Comparison of ENCODE assay signal across 27 cellular contexts in the genomic region with DNA sequence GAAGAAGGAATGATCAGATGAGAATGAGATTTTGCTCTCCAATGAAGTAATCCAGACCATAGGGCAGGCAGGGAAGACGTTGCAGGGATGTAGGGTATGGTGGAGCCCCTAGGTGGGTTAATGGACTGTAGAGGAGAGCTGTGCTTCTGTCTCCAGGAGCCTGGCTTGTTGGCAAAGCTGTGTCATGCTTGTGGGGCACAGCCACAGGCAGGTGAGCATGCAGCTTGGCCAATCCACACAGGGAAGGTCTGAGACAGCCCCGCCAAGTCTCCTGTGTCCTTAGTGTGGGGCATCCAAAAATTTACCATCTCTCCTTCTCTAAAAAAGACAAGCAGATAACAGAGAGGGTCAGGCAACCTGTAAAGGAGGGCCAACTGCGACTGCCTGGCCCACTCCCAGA.
"Had no signal": no experiment of that assay in that cellular context is flagged by ENCODE, and none has a peak within 500 bp of the region (broad histone marks: within the 10 kb centered on the region; RNA-seq: fewer than 3 reads in every experiment).

No MANE protein-coding gene starts in this region.

- H3K36me3 ChIP-seq: neural progenitor cell, ovary, right lobe of liver, sigmoid colon, stomach, thoracic aorta, tibial artery, transverse colon, upper lobe of left lung had no signal

- DNase-seq: naive thymus-derived CD4-positive, alpha-beta T cell; natural killer cell; occipital lobe; ovary; posterior cingulate gyrus; psoas muscle; right cardiac atrium; right lobe of liver; sigmoid colon; small intestine; stimulated activated CD4-positive, alpha-beta T cell treated with anti-CD3 and anti-CD28 coated beads, Interleukin-15, amount 100 ng/mL, for 24 hours; stimulated activated CD4-positive, alpha-beta T cell treated with anti-CD3 and anti-CD28 coated beads, Interleukin-2, amount 100 ng/mL, for 24 hours; stimulated activated CD4-positive, alpha-beta T cell treated with anti-CD3 and anti-CD28 coated beads, Interleukin-2, amount 100 ng/mL, for 48 hours; stimulated activated CD4-positive, alpha-beta T cell treated with anti-CD3 and anti-CD28 coated beads, Interleukin-4, amount 100 ng/mL, for 24 hours; stimulated activated naive B cell treated with anti-CD40 and anti-IgM and Interleukin-4, amounts not matched to agents 10 μg/mL and 1 μg/mL and 100 μg/mL, for 72 hours; stimulated activated naive CD4-positive, alpha-beta T cell treated with Interleukin-2 at 50 U/mL for 16 hours; stomach; tibial artery; transverse colon; upper lobe of left lung had no signal

- H3K9me3 Mint-ChIP-seq: natural killer cell; nephron; neural progenitor cell; stimulated activated effector memory CD8-positive, alpha-beta T cell treated with anti-CD3 and anti-CD28 coated beads, Interleukin-12 subunit alpha, Interleukin-12 subunit beta, amount 100 ng/mL, for 72 hours; stimulated activated naive B cell treated with anti-CD40 and anti-IgM and Interleukin-4, amounts not matched to agents 10 μg/mL and 1 μg/mL and 100 μg/mL, for 72 hours; stimulated activated naive CD8-positive, alpha-beta T cell treated with anti-CD3 and anti-CD28 coated beads, Interleukin-15, Interleukin-2, amounts not matched to agents 100 ng/mL and 50 ng/mL, for 24 hours had no signal

- H3K4me1 Mint-ChIP-seq: natural killer cell; neural progenitor cell; stimulated activated effector memory CD8-positive, alpha-beta T cell treated with anti-CD3 and anti-CD28 coated beads, Interleukin-12 subunit alpha, Interleukin-12 subunit beta, amount 100 ng/mL, for 72 hours; stimulated activated naive B cell treated with anti-CD40 and anti-IgM and Interleukin-4, amounts not matched to agents 10 μg/mL and 1 μg/mL and 100 μg/mL, for 72 hours had no signal

- H2AFZ ChIP-seq: neural progenitor cell, parathyroid adenoma had no signal

- H3K27me3 ChIP-seq: neural progenitor cell, ovary, right lobe of liver, sigmoid colon, stomach, tibial artery, transverse colon, upper lobe of left lung had no signal

- H3K4me2 ChIP-seq: neural progenitor cell had no signal

- H3K79me2 ChIP-seq: parathyroid adenoma had no signal

- ATAC-seq: naive thymus-derived CD4-positive, alpha-beta T cell; natural killer cell; psoas muscle; right cardiac atrium; right lobe of liver; stimulated activated effector memory CD8-positive, alpha-beta T cell treated with anti-CD3 and anti-CD28 coated beads, Interleukin-12 subunit alpha, Interleukin-12 subunit beta, amount 100 ng/mL, for 72 hours; stimulated activated naive B cell treated with anti-CD40 and anti-IgM and Interleukin-4, amounts not matched to agents 10 μg/mL and 1 μg/mL and 100 μg/mL, for 72 hours had no signal

- H3K9ac ChIP-seq: neural progenitor cell, parathyroid adenoma had no signal

- H3K27ac ChIP-seq: neural progenitor cell, ovary, parathyroid adenoma, psoas muscle, right lobe of liver, sigmoid colon, stomach, thoracic aorta, tibial artery, transverse colon, upper lobe of left lung had no signal

- H3K36me3 Mint-ChIP-seq: naive thymus-derived CD4-positive, alpha-beta T cell; natural killer cell; neural progenitor cell; stimulated activated effector memory CD8-positive, alpha-beta T cell treated with anti-CD3 and anti-CD28 coated beads, Interleukin-12 subunit alpha, Interleukin-12 subunit beta, amount 100 ng/mL, for 72 hours; stimulated activated naive B cell treated with anti-CD40 and anti-IgM and Interleukin-4, amounts not matched to agents 10 μg/mL and 1 μg/mL and 100 μg/mL, for 72 hours had no signal

- H3K9me3 ChIP-seq: ovary, psoas muscle, right lobe of liver, sigmoid colon, stomach, thoracic aorta, tibial artery, transverse colon, upper lobe of left lung had no signal

- H3K27ac Mint-ChIP-seq: naive thymus-derived CD4-positive, alpha-beta T cell; natural killer cell; nephron; neural progenitor cell; progenitor cell of endocrine pancreas; stimulated activated effector memory CD8-positive, alpha-beta T cell treated with anti-CD3 and anti-CD28 coated beads, Interleukin-12 subunit alpha, Interleukin-12 subunit beta, amount 100 ng/mL, for 72 hours; stimulated activated naive B cell treated with anti-CD40 and anti-IgM and Interleukin-4, amounts not matched to agents 10 μg/mL and 1 μg/mL and 100 μg/mL, for 72 hours; stimulated activated naive CD8-positive, alpha-beta T cell treated with anti-CD3 and anti-CD28 coated beads, Interleukin-15, Interleukin-2, amounts not matched to agents 100 ng/mL and 50 ng/mL, for 24 hours had no signal

- H3K4me3 ChIP-seq: neural progenitor cell, ovary, psoas muscle, right lobe of liver, sigmoid colon, stomach, thoracic aorta, tibial artery, transverse colon, upper lobe of left lung had no signal

- H3K4me3 Mint-ChIP-seq: naive thymus-derived CD4-positive, alpha-beta T cell; natural killer cell; nephron; neural progenitor cell; stimulated activated effector memory CD8-positive, alpha-beta T cell treated with anti-CD3 and anti-CD28 coated beads, Interleukin-12 subunit alpha, Interleukin-12 subunit beta, amount 100 ng/mL, for 72 hours; stimulated activated naive B cell treated with anti-CD40 and anti-IgM and Interleukin-4, amounts not matched to agents 10 μg/mL and 1 μg/mL and 100 μg/mL, for 72 hours; stimulated activated naive CD8-positive, alpha-beta T cell treated with anti-CD3 and anti-CD28 coated beads, Interleukin-15, Interleukin-2, amounts not matched to agents 100 ng/mL and 50 ng/mL, for 24 hours had no signal

- H3K4me1 ChIP-seq: neural progenitor cell, psoas muscle, right lobe of liver, sigmoid colon, stomach, tibial artery, transverse colon had no signal
